Comparison of ENCODE assay signal across 18 cellular contexts in genomic region chr6:34393968-34394305, GRCh38. TPM values are rescaled to one million over a fixed set of nuclear protein-coding genes. Genes with fewer than 3 reads are reported as not detected.
A peak's percentile ranks its signal among the peaks of the same experiment; 100 is the strongest.
DNase-seq lines count a peak whose midpoint lies in the region; ATAC-seq and TF ChIP-seq lines count a peak whose summit lies in the region.
"Had no signal": no experiment of that assay in that cellular context is flagged by ENCODE, and none has a peak within 500 bp of the region (broad histone marks: within the 10 kb centered on the region; RNA-seq: fewer than 3 reads in every experiment).

No MANE protein-coding gene starts in this region.

- TF ChIP-seq EP300 in sigmoid colon (IDR thresholded peaks at IDR 0.05), result no peak
- TF ChIP-seq EP300 in SK-N-SH (IDR thresholded peaks at IDR 0.05; ENCODE audit: borderline replicate concordance in 1 of 2, low read depth in 1 of 2, low read length in 1 of 2), result no peak

- H3K27ac ChIP-seq in dorsolateral prefrontal cortex (peak overlapping the region in 51 of 59 donors; percentile 84 to 99 (median 97)), sigmoid colon (peak overlapping the region; percentile 95 to 96 (median 96)), thyroid gland (no peak overlapping the region), SK-N-SH (ENCODE audit: low read depth in 2 of 2, low read length in 1 of 2) (no peak overlapping the region)
- H3K27ac ChIP-seq: breast epithelium, ovary had no signal

- peaks cover 6% of the 10 kb centered on the region for H4K20me1 ChIP-seq in SK-N-SH (ENCODE audit: insufficient read depth)

- H3K4me3 Mint-ChIP-seq in activated naive CD8-positive, alpha-beta T cell, result peak overlapping the region; percentile 65
- no peak overlapping the region for H3K4me3 Mint-ChIP-seq in activated naive CD8-positive, alpha-beta T cell treated with anti-CD3 and anti-CD28 coated beads for 36 hours

- H3K36me3 ChIP-seq in sigmoid colon (no peaks in the 10 kb centered on the region), thyroid gland (no peaks in the 10 kb centered on the region), SK-N-SH (replicated peaks in 1 of 2; ENCODE audit: control insufficient read depth in 1 of 2, insufficient read depth in 2 of 2, low read length in 1 of 2) (no peaks in the 10 kb centered on the region)
- H3K36me3 ChIP-seq: breast epithelium, ovary, Peyer's patch had no signal

- no peak overlapping the region for H3K27ac Mint-ChIP-seq in activated naive CD8-positive, alpha-beta T cell
- H3K27ac Mint-ChIP-seq in activated naive CD8-positive, alpha-beta T cell treated with anti-CD3 and anti-CD28 coated beads for 36 hours, result no peak overlapping the region

- no peak for DNase-seq in activated naive CD8-positive, alpha-beta T cell treated with anti-CD3 and anti-CD28 coated beads for 36 hours
- DNase-seq in LNCaP clone FGC (ENCODE audit: low read depth) (no peak), dorsolateral prefrontal cortex (no peak), sigmoid colon (no peak), thyroid gland (no peak), SK-N-SH (no peak)
- DNase-seq: activated CD4-positive, CD25-positive, alpha-beta regulatory T cell treated with anti-CD3 and anti-CD28 coated beads, Interleukin-2, amount 50 U/mL, for 72 hours; activated effector memory CD4-positive, alpha-beta T cell treated with anti-CD3 and anti-CD28 coated beads, Interleukin-2, amount 50 U/mL, for 16 hours; DMS53; effector CD4-positive, alpha-beta T cell; mammary epithelial cell; NCI-H1694; NCI-H510A; ovary; Peyer's patch had no signal

- WGBS in sigmoid colon, 2 donors, result 80 to 94% methylated on average over 3 of the region's 3 CpGs
- WGBS in thyroid gland, 2 donors, result 92 to 93% methylated on average over 3 of the region's 3 CpGs
- 88% methylated on average over 3 of the region's 3 CpGs for WGBS in SK-N-SH (ENCODE audit: low lambda C conversion rate)

- no peak for TF ChIP-seq RAD21 in SK-N-SH (IDR thresholded peaks at IDR 0.05; ENCODE audit: low read length)

- H3K9me3 Mint-ChIP-seq in activated naive CD8-positive, alpha-beta T cell (ENCODE audit: low read depth), result no peaks in the 10 kb centered on the region
- H3K9me3 Mint-ChIP-seq in activated naive CD8-positive, alpha-beta T cell treated with anti-CD3 and anti-CD28 coated beads for 36 hours, result peaks cover 3% of the 10 kb centered on the region

- peaks cover 0 to 34% (median 30%) of the 10 kb centered on the region in 4 donors for H3K4me1 ChIP-seq in sigmoid colon
- H3K4me1 ChIP-seq in thyroid gland, result peaks cover 6 to 14% of the 10 kb centered on the region in 2 donors
- H3K4me1 ChIP-seq in SK-N-SH (ENCODE audit: control insufficient read depth in 1 of 2, insufficient read depth in 2 of 2, low read depth in 1 of 2, low read length in 1 of 2), result peaks cover 0 to 3% of the 10 kb centered on the region in 2 experiments; a peak in 1 of 4 replicates
- H3K4me1 ChIP-seq: breast epithelium had no signal

- no peak for TF ChIP-seq POLR2A in sigmoid colon (IDR thresholded peaks at IDR 0.05)
- TF ChIP-seq POLR2A in thyroid gland (IDR thresholded peaks at IDR 0.05), result no peak

- CTCF ChIA-PET in SK-N-SH (lab: Yijun Ruan, JAX), result interaction anchor here (1.1 to 3.8 kb wide), 4 partner anchors 15 to 145 kb away, joined by 3 to 44 read pairs (median 4); partner anchors contain the start of gene SMIM29

- no peak overlapping the region for H2AFZ ChIP-seq in SK-N-SH (ENCODE audit: low read depth)

- H3K4me3 ChIP-seq in LNCaP clone FGC (ENCODE audit: low read depth, low read length) (peak overlapping the region; percentile 66; the same call in 1 of the 2 replicates), dorsolateral prefrontal cortex (peak overlapping the region in 52 of 59 donors; percentile 24 to 97 (median 89)), sigmoid colon (no peak overlapping the region), thyroid gland (replicated peaks in 1 of 3) (no peak overlapping the region), SK-N-SH (ENCODE audit: low read depth in 2 of 2, low read length in 1 of 2) (no peak overlapping the region)

- no peaks in the 10 kb centered on the region for H3K36me3 Mint-ChIP-seq in activated naive CD8-positive, alpha-beta T cell
- peaks cover 6% of the 10 kb centered on the region for H3K36me3 Mint-ChIP-seq in activated naive CD8-positive, alpha-beta T cell treated with anti-CD3 and anti-CD28 coated beads for 36 hours

- H3K9me2 ChIP-seq in SK-N-SH, result no peaks in the 10 kb centered on the region

- POLR2A ChIA-PET in SK-N-SH (lab: Yijun Ruan, JAX), result no interaction called here

- ATAC-seq in HG02970 (IDR thresholded peaks at IDR 0.05; ENCODE audit: low FRiP score, unreplicated experiment), result no peak

- H3K9me3 ChIP-seq in sigmoid colon (no peaks in the 10 kb centered on the region), thyroid gland (no peaks in the 10 kb centered on the region), SK-N-SH (no peaks in the 10 kb centered on the region)
- H3K9me3 ChIP-seq: breast epithelium, ovary, Peyer's patch had no signal

- H3K9ac ChIP-seq in SK-N-SH, result no peak overlapping the region

- H3K27me3 ChIP-seq in dorsolateral prefrontal cortex, result no peaks in the 10 kb centered on the region
- no peaks in the 10 kb centered on the region for H3K27me3 ChIP-seq in sigmoid colon
- H3K27me3 ChIP-seq in thyroid gland, result no peaks in the 10 kb centered on the region
- H3K27me3 ChIP-seq in SK-N-SH (ENCODE audit: insufficient read depth), result no peaks in the 10 kb centered on the region
- H3K27me3 ChIP-seq: breast epithelium, ovary, Peyer's patch had no signal

- no peak overlapping the region for H3K4me2 ChIP-seq in SK-N-SH

- intact Hi-C loops in dorsolateral prefrontal cortex (cut with DNase I), result loop anchor here in 1 of 2 donors (2.0 kb wide), 3 partner anchors 21 to 197 kb away; no protein-coding TSS in a partner anchor
- intact Hi-C loops in sigmoid colon (cut with DNase I), result loop anchor here (2.0 to 5.0 kb wide), 2 partner anchors 33 to 53 kb away; partner anchors contain the start of gene RPS10
- intact Hi-C loops in thyroid gland (cut with DNase I), result loop anchor here (2.0 kb wide), 1 partner anchor 145 kb away; the partner anchor contains the start of gene SMIM29

- peaks cover 34% of the 10 kb centered on the region for H3K79me2 ChIP-seq in SK-N-SH (ENCODE audit: insufficient read depth)

- H3K27me3 Mint-ChIP-seq in activated naive CD8-positive, alpha-beta T cell, result no peaks in the 10 kb centered on the region
- H3K27me3 Mint-ChIP-seq in activated naive CD8-positive, alpha-beta T cell treated with anti-CD3 and anti-CD28 coated beads for 36 hours, result no peaks in the 10 kb centered on the region

- H3K4me1 Mint-ChIP-seq in activated naive CD8-positive, alpha-beta T cell (ENCODE audit: low read depth), result peaks cover 15% of the 10 kb centered on the region
- H3K4me1 Mint-ChIP-seq in activated naive CD8-positive, alpha-beta T cell treated with anti-CD3 and anti-CD28 coated beads for 36 hours, result peaks cover 15% of the 10 kb centered on the region

- TF ChIP-seq CTCF in LNCaP clone FGC (IDR thresholded peaks at IDR 0.05; ENCODE audit: control insufficient read depth, extremely low read depth, insufficient read depth) (no peak), dorsolateral prefrontal cortex (IDR thresholded peaks at IDR 0.05 in 54 of 56, conservative IDR thresholded peaks at IDR 0.05 in 2 of 56; ENCODE audit: low read depth in 1 of 56, partially characterized antibody in 56 of 56) (no peak), sigmoid colon (IDR thresholded peaks at IDR 0.05) (no peak), thyroid gland (IDR thresholded peaks at IDR 0.05) (no peak), SK-N-SH (IDR thresholded peaks at IDR 0.05) (no peak)

- H3F3A ChIP-seq in SK-N-SH (replicated peaks; ENCODE audit: insufficient read depth), result peaks cover 12% of the 10 kb centered on the region

TF ChIP-seq in SK-N-SH, 30 proteins besides CTCF, POLR2A, EP300 and RAD21:
- TF ChIP-seq YY1 (IDR thresholded peaks at IDR 0.05; ENCODE audit: low read depth) (no peak), CHD2 (IDR thresholded peaks at IDR 0.05; ENCODE audit: low read length, partially characterized antibody) (no peak), GABPA (IDR thresholded peaks at IDR 0.05; ENCODE audit: low read depth) (no peak), JUND (IDR thresholded peaks at IDR 0.05) (no peak)
- TF ChIP-seq, protein P1, sequence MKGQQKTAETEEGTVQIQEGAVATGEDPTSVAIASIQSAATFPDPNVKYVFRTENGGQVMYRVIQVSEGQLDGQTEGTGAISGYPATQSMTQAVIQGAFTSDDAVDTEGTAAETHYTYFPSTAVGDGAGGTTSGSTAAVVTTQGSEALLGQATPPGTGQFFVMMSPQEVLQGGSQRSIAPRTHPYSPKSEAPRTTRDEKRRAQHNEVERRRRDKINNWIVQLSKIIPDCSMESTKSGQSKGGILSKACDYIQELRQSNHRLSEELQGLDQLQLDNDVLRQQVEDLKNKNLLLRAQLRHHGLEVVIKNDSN (IDR thresholded peaks at IDR 0.05; ENCODE audit: borderline replicate concordance, low read depth), result no peak

RNA-seq across cellular contexts. Expression of gene NUDT3, which starts 1.5 kb away (rescaled TPM):
- 10 to 100 TPM; 18.1 to 18.3 TPM for total RNA-seq in activated naive CD8-positive, alpha-beta T cell treated with anti-CD3 and anti-CD28 coated beads for 36 hours
- total RNA-seq in dorsolateral prefrontal cortex (100 to 1,000 TPM; 107 to 239 (median 169) TPM), sigmoid colon (10 to 100 TPM; 31.4 to 45.7 (median 37.5) TPM), thyroid gland (10 to 100 TPM; 68.1 to 98.9 (median 75.5) TPM)
- polyA plus RNA-seq in sigmoid colon (10 to 100 TPM in 2 of 3 donors, 1 to 10 TPM in 1; 6.0 to 12.2 (median 10.8) TPM), SK-N-SH (2012; rRNA removed) (11.9 and 14.4 TPM in 2 replicates)
- polyA plus RNA-seq in SK-N-SH (2012; cell fraction: cytosol; rRNA removed), result 15.2 and 15.8 TPM in 2 replicates
- polyA plus RNA-seq in SK-N-SH (2012; cell fraction: nucleus; rRNA removed), result 9.5 and 14.0 TPM in 2 replicates

RNA-seq across cellular contexts. Expression of gene RPS10, which starts 31.9 kb away (rescaled TPM):
- total RNA-seq in activated naive CD8-positive, alpha-beta T cell treated with anti-CD3 and anti-CD28 coated beads for 36 hours, result 1,000 to 10,000 TPM; 2,216 to 2,293 TPM
- 100 to 1,000 TPM; 315 to 608 (median 413) TPM for total RNA-seq in dorsolateral prefrontal cortex
- 1,000 to 10,000 TPM; 2,556 to 7,534 (median 4,475) TPM for total RNA-seq in sigmoid colon
- polyA plus RNA-seq in sigmoid colon, result 1,000 to 10,000 TPM; 2,796 to 4,045 (median 3,510) TPM
- 1,000 to 10,000 TPM; 1,548 to 3,114 (median 2,536) TPM for total RNA-seq in thyroid gland
- 4,475 and 5,166 TPM in 2 replicates for polyA plus RNA-seq in SK-N-SH (2012; rRNA removed)
- polyA plus RNA-seq in SK-N-SH (2012; cell fraction: cytosol; rRNA removed), result 3,844 and 4,849 TPM in 2 replicates
- polyA plus RNA-seq in SK-N-SH (2012; cell fraction: nucleus; rRNA removed), result 1,086 and 1,514 TPM in 2 replicates

Comparison
In these comparisons a context has a peak if more than half of its experiments do, and no peak if none do; other contexts are left out.
1. H3K4me3 ChIP-seq: peak in LNCaP clone FGC (single experiment) and dorsolateral prefrontal cortex (52 of 59); none in sigmoid colon (0 of 4), thyroid gland (0 of 3) and SK-N-SH (0 of 2).
2. H3K27ac ChIP-seq: peak in dorsolateral prefrontal cortex (51 of 59) and sigmoid colon (4 of 4); none in thyroid gland (0 of 3) and SK-N-SH (0 of 2).